In genomic region chr22:41943661-41944209, GRCh38 we compare ENCODE assay signal across 1 cellular context.
TF ChIP-seq lines count a peak whose summit lies in the region.

No MANE protein-coding gene starts in this region.

TF ChIP-seq in HepG2, 621 proteins besides CTCF, POLR2A, EP300 and RAD21:
- no peak for TF ChIP-seq ZNF576 (CRISPR knock-in tag; IDR thresholded peaks at IDR 0.05)
- TF ChIP-seq EED (CRISPR knock-in tag; IDR thresholded peaks at IDR 0.05): no peak
